13 cellular contexts compared by ENCODE assay signal in the genomic region with DNA sequence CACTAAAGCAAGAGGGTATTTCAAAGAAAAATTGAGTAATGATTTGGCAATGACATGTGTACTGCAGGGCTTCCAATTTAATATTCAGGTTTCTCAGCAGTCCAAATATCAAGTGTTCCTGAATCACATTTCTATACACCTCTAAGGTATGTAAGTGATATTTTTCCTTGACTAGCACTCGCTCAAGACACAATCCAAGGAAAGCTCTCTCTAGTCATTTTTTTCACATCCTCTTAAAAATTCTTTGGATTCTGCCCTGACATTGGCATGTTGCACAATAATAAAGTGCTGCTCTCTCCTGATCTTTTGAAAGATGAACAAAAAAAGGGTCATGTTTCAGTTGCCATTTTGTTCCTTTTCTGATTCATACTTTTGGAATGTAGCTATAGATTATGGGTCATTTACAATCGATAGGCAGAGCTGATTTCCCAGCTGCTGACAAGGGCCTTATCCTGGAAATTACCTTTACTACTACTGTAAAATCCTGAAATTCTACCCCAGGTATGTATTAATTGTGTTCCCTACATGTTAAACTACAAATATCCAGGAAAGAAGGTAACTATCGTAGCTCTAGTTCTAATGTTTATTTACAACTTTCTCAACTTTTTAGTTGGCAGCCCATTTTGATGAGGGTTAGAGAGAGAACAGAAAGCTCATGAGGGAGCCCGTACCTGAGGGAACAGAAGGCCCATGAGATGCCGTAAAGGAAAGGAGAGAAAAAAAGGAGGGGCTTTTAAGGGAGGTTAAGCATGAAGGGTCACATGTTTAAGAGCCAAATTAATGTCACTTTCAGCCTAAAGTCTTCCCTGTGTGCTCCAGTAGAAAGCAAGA. TPM values are rescaled to one million over a fixed set of nuclear protein-coding genes. Genes with fewer than 3 reads are reported as not detected.
A peak's percentile ranks its signal among the peaks of the same experiment; 100 is the strongest.
DNase-seq lines count a peak whose midpoint lies in the region; TF ChIP-seq lines count a peak whose summit lies in the region.
"Had no signal": no experiment of that assay in that cellular context is flagged by ENCODE, and none has a peak within 500 bp of the region (broad histone marks: within the 10 kb centered on the region; RNA-seq: fewer than 3 reads in every experiment).

No MANE protein-coding gene starts in this region.

- no peak overlapping the region for H3K9ac ChIP-seq in SK-N-SH
- H3K9ac ChIP-seq in trophoblast cell (ENCODE audit: low read length), result no peak overlapping the region
- no peak overlapping the region for H3K9ac ChIP-seq in MM.1S (ENCODE audit: low read length)

- H3K18ac ChIP-seq in trophoblast cell (ENCODE audit: low read length), result no peak overlapping the region

- DNase-seq in GM04504 (ENCODE audit: low read depth), result peak; percentile 26
- DNase-seq in SK-N-SH, result no peak
- DNase-seq in fibroblast of the aortic adventitia (ENCODE audit: low read depth), result peak; percentile 43
- peak; percentile 54 to 94 for DNase-seq in trophoblast cell
- DNase-seq in MM.1S, result no peak
- DNase-seq in transverse colon, result no peak
- no peak for DNase-seq in hypothalamus (lab: John Stamatoyannopoulos, UW)
- DNase-seq in ecto neural progenitor cell (ENCODE audit: low spot score), result no peak
- DNase-seq: activated effector memory CD4-positive, alpha-beta T cell treated with Interleukin-2 at 50 U/mL for 16 hours; DMS153; dorsolateral prefrontal cortex; NCI-H524 treated with DMSO at 0.1 percent for 48 hours; sigmoid colon had no signal

- H3K9me3 ChIP-seq in SK-N-SH (no peaks in the 10 kb centered on the region), trophoblast cell (ENCODE audit: insufficient read depth, low read depth, low read length) (no peaks in the 10 kb centered on the region), MM.1S (replicated peaks; ENCODE audit: insufficient read depth, low read length) (no peaks in the 10 kb centered on the region), transverse colon (no peaks in the 10 kb centered on the region)

- intact Hi-C loops in transverse colon (cut with DNase I; ENCODE audit: low total_unique reads), result no loop called here

- 21% methylated on average over 5 of the region's 5 CpGs for WGBS in SK-N-SH (ENCODE audit: low lambda C conversion rate)
- no CpG with 5 or more reads among the region's 5 CpGs for WGBS in trophoblast cell (ENCODE audit: extremely low coverage, insufficient coverage, insufficient read length)
- 56 to 80% methylated on average over 5 of the region's 5 CpGs for WGBS in transverse colon (ENCODE audit: low coverage in 1 of 2), 2 donors

- H2AFZ ChIP-seq in SK-N-SH (ENCODE audit: low read depth) (no peak overlapping the region; the same call in 1 of the 2 replicates), trophoblast cell (ENCODE audit: insufficient read depth, low read length, poor library complexity) (no peak overlapping the region), MM.1S (ENCODE audit: low read length) (no peak overlapping the region)

- H3K4me2 ChIP-seq in SK-N-SH (no peak overlapping the region), trophoblast cell (ENCODE audit: low read length) (no peak overlapping the region), MM.1S (ENCODE audit: low read depth, low read length) (no peak overlapping the region)

- in situ Hi-C loops in transverse colon (cut with MboI; ENCODE audit: low pct_ligation_motif_present in 1 of 4, low pct_unique_long_range_greater_than_20kb in 1 of 4, low sequenced_read_pairs in 3 of 4), result no loop called here

- H4K20me1 ChIP-seq in SK-N-SH (ENCODE audit: insufficient read depth) (no peaks in the 10 kb centered on the region), MM.1S (ENCODE audit: insufficient read depth, low read length) (no peaks in the 10 kb centered on the region)

- no peak overlapping the region for H3K4ac ChIP-seq in trophoblast cell (ENCODE audit: low read depth, low read length)

- peaks cover 13% of the 10 kb centered on the region for H3F3A ChIP-seq in SK-N-SH (replicated peaks; ENCODE audit: insufficient read depth)
- no peaks in the 10 kb centered on the region for H3F3A ChIP-seq in MM.1S (ENCODE audit: insufficient read depth, low read length)

- H2BK12ac ChIP-seq in trophoblast cell (ENCODE audit: low read length), result peak overlapping the region; percentile 83

- POLR2A ChIA-PET in SK-N-SH (lab: Yijun Ruan, JAX), result no interaction called here

- H3K27ac ChIP-seq in SK-N-SH (ENCODE audit: low read depth in 2 of 2, low read length in 1 of 2) (peak overlapping the region; percentile 29 to 77; a peak in 2 of 4 replicates), trophoblast cell (ENCODE audit: low read depth, low read length) (peak overlapping the region; percentile 80), MM.1S (ENCODE audit: low read length) (no peak overlapping the region), transverse colon (no peak overlapping the region)
- H3K27ac ChIP-seq: dorsolateral prefrontal cortex, sigmoid colon had no signal

- TF ChIP-seq CTCF in SK-N-SH (IDR thresholded peaks at IDR 0.05), result no peak
- TF ChIP-seq CTCF in fibroblast of the aortic adventitia (IDR thresholded peaks at IDR 0.05; ENCODE audit: insufficient read depth, low read length), result no peak
- TF ChIP-seq CTCF in MM.1S (IDR thresholded peaks at IDR 0.05; ENCODE audit: low read length), result no peak
- TF ChIP-seq CTCF in transverse colon (IDR thresholded peaks at IDR 0.05), result no peak

- H3K23ac ChIP-seq in trophoblast cell (ENCODE audit: low read length), result no peak overlapping the region

- peak; percentile 14 to 53; a peak in 2 of 4 replicates for TF ChIP-seq EP300 in SK-N-SH (IDR thresholded peaks at IDR 0.05; ENCODE audit: borderline replicate concordance in 1 of 2, low read depth in 1 of 2, low read length in 1 of 2)
- TF ChIP-seq EP300 in transverse colon (IDR thresholded peaks at IDR 0.05; ENCODE audit: low read depth), result no peak

- H2AK5ac ChIP-seq in trophoblast cell (ENCODE audit: low read length), result no peak overlapping the region

- H3K36me3 ChIP-seq in SK-N-SH (replicated peaks in 1 of 2; ENCODE audit: control insufficient read depth in 1 of 2, insufficient read depth in 2 of 2, low read length in 1 of 2), result no peaks in the 10 kb centered on the region
- H3K36me3 ChIP-seq in trophoblast cell (ENCODE audit: control insufficient read depth in 1 of 2, insufficient read depth in 2 of 2, low read length in 2 of 2), result no peaks in the 10 kb centered on the region
- no peaks in the 10 kb centered on the region for H3K36me3 ChIP-seq in MM.1S (replicated peaks; ENCODE audit: insufficient read depth, low read length)
- H3K36me3 ChIP-seq in transverse colon, result no peaks in the 10 kb centered on the region
- H3K36me3 ChIP-seq: sigmoid colon had no signal

- H4K91ac ChIP-seq in trophoblast cell (ENCODE audit: low read depth, low read length), result peak overlapping the region; percentile 84

- no peaks in the 10 kb centered on the region for H3K79me2 ChIP-seq in SK-N-SH (ENCODE audit: insufficient read depth)
- H3K79me2 ChIP-seq in trophoblast cell (ENCODE audit: control insufficient read depth, insufficient read depth, low read length, poor library complexity), result no peaks in the 10 kb centered on the region
- no peaks in the 10 kb centered on the region for H3K79me2 ChIP-seq in MM.1S (ENCODE audit: low read length)

- H3K9me2 ChIP-seq in SK-N-SH (no peaks in the 10 kb centered on the region), MM.1S (replicated peaks; ENCODE audit: insufficient read depth, low read length) (no peaks in the 10 kb centered on the region)

- TF ChIP-seq POLR2A in transverse colon (IDR thresholded peaks at IDR 0.05), result no peak

- H3K79me1 ChIP-seq in trophoblast cell (ENCODE audit: low read length), result peaks cover 24% of the 10 kb centered on the region

- no peak for TF ChIP-seq RAD21 in SK-N-SH (IDR thresholded peaks at IDR 0.05; ENCODE audit: low read length)

- H3K4me1 ChIP-seq in SK-N-SH (ENCODE audit: control insufficient read depth in 1 of 2, insufficient read depth in 2 of 2, low read depth in 1 of 2, low read length in 1 of 2) (no peaks in the 10 kb centered on the region; a peak in 2 of 4 replicates), trophoblast cell (ENCODE audit: control insufficient read depth in 1 of 2, insufficient read depth in 2 of 2, low read length in 2 of 2) (peaks cover 0 to 8% of the 10 kb centered on the region in 2 experiments), MM.1S (ENCODE audit: low read length) (no peaks in the 10 kb centered on the region), transverse colon (no peaks in the 10 kb centered on the region)
- H3K4me1 ChIP-seq: sigmoid colon had no signal

- H4K12ac ChIP-seq in trophoblast cell (ENCODE audit: low read depth, low read length), result no peak overlapping the region

- peak overlapping the region; percentile 57 for H3K14ac ChIP-seq in trophoblast cell (ENCODE audit: low read length)

- CTCF ChIA-PET in SK-N-SH (lab: Yijun Ruan, JAX), result interaction anchor here (1.4 kb wide), 1 partner anchor 12 kb away, joined by 5 read pairs; no protein-coding TSS in a partner anchor

- H3K27me3 ChIP-seq in SK-N-SH (ENCODE audit: insufficient read depth) (no peaks in the 10 kb centered on the region), trophoblast cell (ENCODE audit: insufficient read depth, low read length) (no peaks in the 10 kb centered on the region), MM.1S (replicated peaks; ENCODE audit: insufficient read depth, low read length) (no peaks in the 10 kb centered on the region), transverse colon (no peaks in the 10 kb centered on the region)
- H3K27me3 ChIP-seq: dorsolateral prefrontal cortex, sigmoid colon had no signal

- H2BK5ac ChIP-seq in trophoblast cell (ENCODE audit: low read depth, low read length, poor library complexity), result peak overlapping the region; percentile 92

- peak overlapping the region; percentile 96 for H2BK120ac ChIP-seq in trophoblast cell (ENCODE audit: insufficient read depth, low read length, poor library complexity)

- peak overlapping the region; percentile 40 for H4K8ac ChIP-seq in trophoblast cell (ENCODE audit: low read depth, low read length)

- H3K4me3 ChIP-seq in SK-N-SH (ENCODE audit: low read depth in 2 of 2, low read length in 1 of 2) (no peak overlapping the region), fibroblast of the aortic adventitia (ENCODE audit: low read depth, low read length) (no peak overlapping the region), trophoblast cell (ENCODE audit: low read depth, low read length) (no peak overlapping the region), MM.1S (ENCODE audit: low read length) (no peak overlapping the region), transverse colon (no peak overlapping the region)
- H3K4me3 ChIP-seq: dorsolateral prefrontal cortex, sigmoid colon had no signal

TF ChIP-seq in SK-N-SH, 30 proteins besides CTCF, POLR2A, EP300 and RAD21 (continues in another document):
- TF ChIP-seq RXRA (IDR thresholded peaks at IDR 0.05; ENCODE audit: borderline replicate concordance, low read depth) (no peak), MXI1 (IDR thresholded peaks at IDR 0.05; ENCODE audit: low read depth, low read length) (no peak)

RNA-seq across cellular contexts. Expression of a gene that starts 22.2 kb away (rescaled TPM):
- 61.5 and 91.8 TPM in 2 replicates for polyA plus RNA-seq in SK-N-SH (2012; rRNA removed)
- polyA plus RNA-seq in SK-N-SH (2012; cell fraction: cytosol; rRNA removed), result 83.4 and 84.3 TPM in 2 replicates
- polyA plus RNA-seq in SK-N-SH (2012; cell fraction: nucleus; rRNA removed), result 78.5 and 178 TPM in 2 replicates
- total RNA-seq in fibroblast of the aortic adventitia (ENCODE audit: low replicate concordance) (1.7 and 7.5 TPM in 2 replicates), transverse colon (10 to 100 TPM; 15.7 to 75.2 (median 19.2) TPM)
- polyA plus RNA-seq in trophoblast cell (2013), result 39.0 and 41.3 TPM in 2 replicates

Comparison
In these comparisons a context has a peak if more than half of its experiments do, and no peak if none do; other contexts are left out.
1. DNase-seq: peak in GM04504 (single experiment), fibroblast of the aortic adventitia (single experiment) and trophoblast cell (2 of 2); none in SK-N-SH (single experiment), MM.1S (single experiment), transverse colon (single experiment), hypothalamus (0 of 51) and ecto neural progenitor cell (single experiment).
2. H3K27ac ChIP-seq: peak in SK-N-SH (2 of 2) and trophoblast cell (single experiment); none in MM.1S (single experiment) and transverse colon (0 of 4).